ENCODE assay signal across 8 cellular contexts in the genomic region with DNA sequence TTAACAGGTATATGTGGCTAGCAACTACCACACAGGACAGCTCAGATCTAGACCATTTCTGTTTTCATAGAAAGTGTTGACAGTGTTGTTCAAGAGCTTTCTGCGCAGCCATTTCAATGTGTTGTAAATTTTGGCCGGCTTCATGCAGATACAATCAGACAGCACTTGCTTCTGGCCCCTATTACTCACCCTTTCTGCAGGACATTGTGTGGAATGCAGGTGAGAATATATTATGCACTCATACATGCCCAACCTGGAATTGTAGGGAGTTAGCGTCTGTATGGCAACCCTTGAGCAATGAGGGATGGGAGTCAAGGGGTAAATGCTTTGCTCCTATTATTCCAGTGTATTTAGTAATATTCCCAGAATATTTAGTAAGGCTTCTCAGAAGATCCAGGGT.
"Had no signal": no experiment of that assay in that cellular context is flagged by ENCODE, and none has a peak within 500 bp of the region (broad histone marks: within the 10 kb centered on the region; RNA-seq: fewer than 3 reads in every experiment).

No MANE protein-coding gene starts in this region.

- H2AFZ ChIP-seq: GM23248 had no signal

- H3K9me3 ChIP-seq: HAP-1 had no signal

- H3K9ac ChIP-seq: GM23248 had no signal

- H3K36me3 ChIP-seq: HAP-1 had no signal

- H3K4me1 ChIP-seq: HAP-1 had no signal

- H3K4me3 ChIP-seq: GM23248, HAP-1 had no signal

- ATAC-seq: HCT116, HepG2 had no signal

- DNase-seq: GM23248, GOT3, H7, HFFc6 had no signal

- H3K27ac ChIP-seq: GM23248, HL-60 had no signal
